29 cellular contexts compared by ENCODE assay signal in genomic region chr12:98696036-98696646, GRCh38. TPM values are rescaled to one million over a fixed set of nuclear protein-coding genes. Genes with fewer than 3 reads are reported as not detected.
DNase-seq lines count a peak whose midpoint lies in the region; ATAC-seq and TF ChIP-seq lines count a peak whose summit lies in the region.
"Had no signal": no experiment of that assay in that cellular context is flagged by ENCODE, and none has a peak within 500 bp of the region (broad histone marks: within the 10 kb centered on the region; RNA-seq: fewer than 3 reads in every experiment).

No MANE protein-coding gene starts in this region.

- H3K4me3 ChIP-seq in IMR-90 (ENCODE audit: insufficient read depth, low read depth, low read length): no peak overlapping the region
- H3K4me3 ChIP-seq in neural progenitor cell: no peak overlapping the region
- H3K4me3 ChIP-seq: ascending aorta, gastrocnemius medialis, MG63, pancreas had no signal

- no peaks in the 10 kb centered on the region for H3K27me3 Mint-ChIP-seq in activated T-helper 2 cell treated with anti-CD3 and anti-CD28 coated beads, Interferon-gamma antibody, Interleukin-2, Interleukin-4, amounts not matched to agents 10 μg/mL and 5 μg/mL and 100 μg/mL, durations not matched to agents 14 hours and 24 hours and 36 hours (ENCODE audit: low read depth)
- H3K27me3 Mint-ChIP-seq in neural progenitor cell (ENCODE audit: insufficient read depth, low read depth): peaks cover 2% of the 10 kb centered on the region
- H3K27me3 Mint-ChIP-seq: activated CD8-positive, alpha-beta T cell treated with anti-CD3 and anti-CD28 coated beads for 36 hours; activated naive CD4-positive, alpha-beta T cell treated with anti-CD3 and anti-CD28 coated beads, Interleukin-2, amount 50 U/mL, for 24 hours; stimulated activated naive CD8-positive, alpha-beta T cell treated with anti-CD3 and anti-CD28 coated beads, Interleukin-15, amount 100 ng/mL, for 72 hours had no signal

- 83% methylated on average over 2 of the region's 8 CpGs; no CpG with 5 or more reads in 1 of the 2 experiments for WGBS in IMR-90 (ENCODE audit: extremely low coverage in 2 of 2, insufficient read length in 1 of 2), 2 experiments

- H3K14ac ChIP-seq in IMR-90 (replicated peaks; ENCODE audit: low read depth, low read length): no peak overlapping the region

- no peaks in the 10 kb centered on the region for H3K79me2 ChIP-seq in neural progenitor cell (ENCODE audit: low read depth)

- H3K4me2 ChIP-seq in IMR-90 (ENCODE audit: low read depth, low read length): no peak overlapping the region; the same call in 1 of the 2 replicates
- peak overlapping the region; percentile 62 for H3K4me2 ChIP-seq in neural progenitor cell

- TF ChIP-seq CTCF in IMR-90 (conservative IDR thresholded peaks at IDR 0.05; ENCODE audit: low read depth, low read length) (no peak), neural progenitor cell (IDR thresholded peaks at IDR 0.05) (no peak)

- in situ Hi-C loops in IMR-90 (cut with MboI; ENCODE audit: low sequenced_read_pairs): no loop called here

- H3K18ac ChIP-seq in IMR-90 (ENCODE audit: low read depth, low read length): no peak overlapping the region

- no peaks in the 10 kb centered on the region for H4K20me1 ChIP-seq in IMR-90 (ENCODE audit: insufficient read depth, low read length)
- H4K20me1 ChIP-seq in neural progenitor cell (ENCODE audit: low read depth): peaks cover 33% of the 10 kb centered on the region

- peaks cover 58% of the 10 kb centered on the region for H3K36me3 Mint-ChIP-seq in activated T-helper 2 cell treated with anti-CD3 and anti-CD28 coated beads, Interferon-gamma antibody, Interleukin-2, Interleukin-4, amounts not matched to agents 10 μg/mL and 5 μg/mL and 100 μg/mL, durations not matched to agents 14 hours and 24 hours and 36 hours (ENCODE audit: low read depth)
- H3K36me3 Mint-ChIP-seq in neural progenitor cell: peaks cover 23% of the 10 kb centered on the region

- no peak overlapping the region for H3K56ac ChIP-seq in IMR-90 (ENCODE audit: extremely low read depth, insufficient read depth, low read length)

- no peak overlapping the region for H3K23ac ChIP-seq in IMR-90 (ENCODE audit: low read depth, low read length)

- no peak for TF ChIP-seq RAD21 in IMR-90 (IDR thresholded peaks at IDR 0.05; ENCODE audit: low read length)

- H3K9me3 ChIP-seq in IMR-90 (ENCODE audit: control insufficient read depth, insufficient read depth, low read length): no peaks in the 10 kb centered on the region
- no peaks in the 10 kb centered on the region for H3K9me3 ChIP-seq in neural progenitor cell (ENCODE audit: low read depth)
- H3K9me3 ChIP-seq: ascending aorta, gastrocnemius medialis, MG63, pancreas had no signal

- POLR2A ChIA-PET in IMR-90 (lab: Charles Lee; ENCODE audit: unreplicated experiment): no interaction called here

- no peak overlapping the region for H4K8ac ChIP-seq in IMR-90 (ENCODE audit: low read depth in 2 of 2, low read length in 2 of 2)

- H3K4me3 Mint-ChIP-seq in activated T-helper 2 cell treated with anti-CD3 and anti-CD28 coated beads, Interferon-gamma antibody, Interleukin-2, Interleukin-4, amounts not matched to agents 10 μg/mL and 5 μg/mL and 100 μg/mL, durations not matched to agents 14 hours and 24 hours and 36 hours (ENCODE audit: low read depth): no peak overlapping the region
- no peak overlapping the region for H3K4me3 Mint-ChIP-seq in neural progenitor cell
- H3K4me3 Mint-ChIP-seq: activated CD8-positive, alpha-beta T cell treated with anti-CD3 and anti-CD28 coated beads for 36 hours; activated naive CD4-positive, alpha-beta T cell treated with anti-CD3 and anti-CD28 coated beads, Interleukin-2, amount 50 U/mL, for 24 hours; natural killer cell; stimulated activated naive CD8-positive, alpha-beta T cell treated with anti-CD3 and anti-CD28 coated beads, Interleukin-15, amount 100 ng/mL, for 72 hours had no signal

- peaks cover 5% of the 10 kb centered on the region for H3F3A ChIP-seq in neural progenitor cell (ENCODE audit: low read depth)

- H4K5ac ChIP-seq in IMR-90 (ENCODE audit: low read depth, low read length): no peak overlapping the region

- H3K36me3 ChIP-seq in IMR-90 (ENCODE audit: control insufficient read depth, insufficient read depth, low read length) (peaks cover 2% of the 10 kb centered on the region), neural progenitor cell (peaks cover 11% of the 10 kb centered on the region)
- H3K36me3 ChIP-seq: pancreas had no signal

- H3K9ac ChIP-seq in IMR-90 (ENCODE audit: low read depth, low read length) (no peak overlapping the region), neural progenitor cell (no peak overlapping the region)

- peak; percentile 9 for DNase-seq in IMR-90
- no peak for DNase-seq in activated T-helper 2 cell treated with anti-CD3 and anti-CD28 coated beads, Interferon-gamma antibody, Interleukin-2, Interleukin-4, amounts not matched to agents 10 μg/mL and 5 μg/mL and 100 μg/mL, durations not matched to agents 14 hours and 24 hours and 36 hours (ENCODE audit: low spot score)
- DNase-seq in iPS DF 4.7 (ENCODE audit: extremely low read depth, low spot score): peak; percentile 28
- peak; percentile 43 for DNase-seq in neural progenitor cell (ENCODE audit: low spot score)
- no peak for DNase-seq in HCEC 1CT
- no peak for DNase-seq in COR-L47 (lab: John Stamatoyannopoulos, UW)
- DNase-seq in NCI-H2029 treated with DMSO at 0.1 percent for 48 hours (lab: John Stamatoyannopoulos, UW): no peak
- DNase-seq: activated CD8-positive, alpha-beta T cell treated with anti-CD3 and anti-CD28 coated beads for 36 hours; cerebellar nuclear complex; gastrocnemius medialis; GF-D8; hypothalamus; left colon; MG63; midbrain; natural killer cell; NCI-H1694; pancreas; PC-3; right cardiac atrium; SHP77; stimulated activated CD4-positive, alpha-beta T cell treated with anti-CD3 and anti-CD28 coated beads, Interleukin-4, amount 100 ng/mL, for 24 hours; stimulated activated naive CD8-positive, alpha-beta T cell treated with anti-CD3 and anti-CD28 coated beads, Interleukin-15, amount 100 ng/mL, for 72 hours; SW 1271; trophoblast cell had no signal

- intact Hi-C loops in IMR-90 (cut with micrococcal nuclease): no loop called here
- intact Hi-C loops in activated T-helper 2 cell treated with anti-CD3 and anti-CD28 coated beads, Interferon-gamma antibody, Interleukin-2, Interleukin-4, amounts not matched to agents 10 μg/mL and 5 μg/mL and 100 μg/mL, durations not matched to agents 14 hours and 24 hours and 36 hours (cut with micrococcal nuclease): no loop called here

- H3K4me1 ChIP-seq in IMR-90 (ENCODE audit: control insufficient read depth, insufficient read depth, low read length) (peaks cover 2% of the 10 kb centered on the region; the same call in 1 of the 2 replicates), neural progenitor cell (peaks cover 15% of the 10 kb centered on the region)

- H2AK5ac ChIP-seq in IMR-90 (ENCODE audit: low read depth, low read length): no peak overlapping the region

- H3K27ac ChIP-seq in IMR-90 (ENCODE audit: insufficient read depth, low read length) (no peak overlapping the region), neural progenitor cell (no peak overlapping the region)
- H3K27ac ChIP-seq: ascending aorta, gastrocnemius medialis, pancreas had no signal

- H4K91ac ChIP-seq in IMR-90 (ENCODE audit: insufficient read depth, low read depth, low read length): no peak overlapping the region

- H3K9me1 ChIP-seq in IMR-90 (ENCODE audit: insufficient read depth, low read length): no peaks in the 10 kb centered on the region

- BruUV-seq in IMR-90 (replicated peaks; lab: Mats Ljungman, UMichigan): no TSS peak

- no peaks in the 10 kb centered on the region for H3K9me3 Mint-ChIP-seq in activated T-helper 2 cell treated with anti-CD3 and anti-CD28 coated beads, Interferon-gamma antibody, Interleukin-2, Interleukin-4, amounts not matched to agents 10 μg/mL and 5 μg/mL and 100 μg/mL, durations not matched to agents 14 hours and 24 hours and 36 hours
- no peaks in the 10 kb centered on the region for H3K9me3 Mint-ChIP-seq in neural progenitor cell
- H3K9me3 Mint-ChIP-seq: activated CD8-positive, alpha-beta T cell treated with anti-CD3 and anti-CD28 coated beads for 36 hours; activated naive CD4-positive, alpha-beta T cell treated with anti-CD3 and anti-CD28 coated beads, Interleukin-2, amount 50 U/mL, for 24 hours; natural killer cell; stimulated activated naive CD8-positive, alpha-beta T cell treated with anti-CD3 and anti-CD28 coated beads, Interleukin-15, amount 100 ng/mL, for 72 hours had no signal

- ATAC-seq in IMR-90 (ENCODE audit: low read depth): peak; percentile 18; the same call in 1 of the 2 replicates
- no peak for ATAC-seq in HG03571 (IDR thresholded peaks at IDR 0.05; ENCODE audit: unreplicated experiment)
- ATAC-seq: activated CD4-positive, CD25-positive, alpha-beta regulatory T cell treated with anti-CD3 and anti-CD28 coated beads, Interleukin-2, amount 50 U/mL, for 24 hours; activated CD8-positive, alpha-beta T cell treated with anti-CD3 and anti-CD28 coated beads for 36 hours; gastrocnemius medialis; left colon; natural killer cell; pancreas; PC-3; right cardiac atrium; stimulated activated naive CD8-positive, alpha-beta T cell treated with anti-CD3 and anti-CD28 coated beads, Interleukin-15, amount 100 ng/mL, for 72 hours had no signal

- H3K4ac ChIP-seq in IMR-90 (ENCODE audit: low read depth, low read length): no peak overlapping the region

- H3K79me1 ChIP-seq in IMR-90 (ENCODE audit: low read depth in 1 of 2, low read length in 2 of 2): peaks cover 13 to 18% of the 10 kb centered on the region in 2 experiments

- CTCF ChIA-PET in IMR-90 (lab: Yijun Ruan, JAX): no interaction called here

- dilution Hi-C loops in IMR-90 (cut with HindIII; ENCODE audit: low sequenced_read_pairs, unreplicated experiment): no loop called here

- H3K4me1 Mint-ChIP-seq in activated T-helper 2 cell treated with anti-CD3 and anti-CD28 coated beads, Interferon-gamma antibody, Interleukin-2, Interleukin-4, amounts not matched to agents 10 μg/mL and 5 μg/mL and 100 μg/mL, durations not matched to agents 14 hours and 24 hours and 36 hours (ENCODE audit: low read depth): peaks cover 17% of the 10 kb centered on the region
- H3K4me1 Mint-ChIP-seq in neural progenitor cell: peaks cover 29% of the 10 kb centered on the region

- H3K27me3 ChIP-seq in IMR-90 (ENCODE audit: control insufficient read depth, insufficient read depth, low read length) (no peaks in the 10 kb centered on the region), neural progenitor cell (no peaks in the 10 kb centered on the region)
- H3K27me3 ChIP-seq: ascending aorta, gastrocnemius medialis, MG63, pancreas had no signal

- no peak overlapping the region for H2BK5ac ChIP-seq in IMR-90 (ENCODE audit: low read depth, low read length, poor library complexity, severe bottlenecking)

- no peak overlapping the region for H2AK9ac ChIP-seq in IMR-90 (replicated peaks; ENCODE audit: low read depth, low read length, poor library complexity)

- H2BK120ac ChIP-seq in IMR-90 (ENCODE audit: low read depth, low read length): no peak overlapping the region

- no peak for TF ChIP-seq POLR2A in IMR-90 (IDR thresholded peaks at IDR 0.05; ENCODE audit: low read depth, low read length)

- H3K27ac Mint-ChIP-seq in activated T-helper 2 cell treated with anti-CD3 and anti-CD28 coated beads, Interferon-gamma antibody, Interleukin-2, Interleukin-4, amounts not matched to agents 10 μg/mL and 5 μg/mL and 100 μg/mL, durations not matched to agents 14 hours and 24 hours and 36 hours: peak overlapping the region; percentile 19
- peak overlapping the region; percentile 50 for H3K27ac Mint-ChIP-seq in neural progenitor cell
- H3K27ac Mint-ChIP-seq: activated CD8-positive, alpha-beta T cell treated with anti-CD3 and anti-CD28 coated beads for 36 hours; activated naive CD4-positive, alpha-beta T cell treated with anti-CD3 and anti-CD28 coated beads, Interleukin-2, amount 50 U/mL, for 24 hours; stimulated activated naive CD8-positive, alpha-beta T cell treated with anti-CD3 and anti-CD28 coated beads, Interleukin-15, amount 100 ng/mL, for 72 hours had no signal

- no peak overlapping the region for H2BK15ac ChIP-seq in IMR-90 (ENCODE audit: low read depth, low read length)

- H2AFZ ChIP-seq in IMR-90 (replicated peaks; ENCODE audit: low read length, poor library complexity): no peak overlapping the region
- H2AFZ ChIP-seq in neural progenitor cell (replicated peaks): no peak overlapping the region

- no peak overlapping the region for H2BK20ac ChIP-seq in IMR-90 (ENCODE audit: low read depth, low read length)

RNA-seq across cellular contexts. Expression of gene APAF1, which starts 51.1 kb away (rescaled TPM):
- total RNA-seq in IMR-90 (2012; rRNA removed) (32.8 and 42.2 TPM in 2 replicates), neural progenitor cell (ENCODE audit: low replicate concordance) (43.2 and 69.1 TPM in 2 replicates)
- 8.3 and 10.9 TPM in 2 replicates for polyA plus RNA-seq in IMR-90 (2012; rRNA removed)
- 3.7 and 4.3 TPM in 2 replicates for polyA plus RNA-seq in IMR-90 (2012; cell fraction: cytosol; rRNA removed)
- polyA plus RNA-seq in IMR-90 (2012; cell fraction: nucleus; rRNA removed; ENCODE audit: low replicate concordance): 7.7 and 14.3 TPM in 2 replicates
- total RNA-seq in activated T-helper 2 cell treated with anti-CD3 and anti-CD28 coated beads, Interferon-gamma antibody, Interleukin-2, Interleukin-4, amounts not matched to agents 10 μg/mL and 5 μg/mL and 100 μg/mL, durations not matched to agents 14 hours and 24 hours and 36 hours: 28.3 and 31.2 TPM in 2 replicates

RNA-seq across cellular contexts. Expression of gene IKBIP, which starts 51.6 kb away (rescaled TPM):
- total RNA-seq in IMR-90 (2012; rRNA removed): 37.1 and 88.3 TPM in 2 replicates
- 48.7 and 52.7 TPM in 2 replicates for polyA plus RNA-seq in IMR-90 (2012; rRNA removed)
- 16.6 and 18.3 TPM in 2 replicates for polyA plus RNA-seq in IMR-90 (2012; cell fraction: cytosol; rRNA removed)
- polyA plus RNA-seq in IMR-90 (2012; cell fraction: nucleus; rRNA removed; ENCODE audit: low replicate concordance): 4.6 and 10.0 TPM in 2 replicates
- total RNA-seq in activated T-helper 2 cell treated with anti-CD3 and anti-CD28 coated beads, Interferon-gamma antibody, Interleukin-2, Interleukin-4, amounts not matched to agents 10 μg/mL and 5 μg/mL and 100 μg/mL, durations not matched to agents 14 hours and 24 hours and 36 hours: 39.9 and 41.1 TPM in 2 replicates
- 31.1 and 51.6 TPM in 2 replicates for total RNA-seq in neural progenitor cell (ENCODE audit: low replicate concordance)

Comparison
In these comparisons a context has a peak if more than half of its experiments do, and no peak if none do; other contexts are left out.
1. DNase-seq: peak in IMR-90 (single experiment), iPS DF 4.7 (single experiment) and neural progenitor cell (single experiment); none in activated T-helper 2 cell treated with anti-CD3 and anti-CD28 coated beads, Interferon-gamma antibody, Interleukin-2, Interleukin-4, amounts not matched to agents 10 μg/mL and 5 μg/mL and 100 μg/mL, durations not matched to agents 14 hours and 24 hours and 36 hours (single experiment), HCEC 1CT (single experiment), COR-L47 (single experiment) and NCI-H2029 treated with DMSO at 0.1 percent for 48 hours (single experiment).